In genomic region chr18:12296087-12296403, GRCh38 we compare ENCODE assay signal across 1 cellular context.
TF ChIP-seq lines count a peak whose summit lies in the region.

No MANE protein-coding gene starts in this region.

TF ChIP-seq in K562, 482 proteins besides CTCF, POLR2A, EP300 and RAD21 (continued from another document and continues in another):
- TF ChIP-seq TFAP4 (CRISPR knock-in tag; IDR thresholded peaks at IDR 0.05; ENCODE audit: borderline replicate concordance): no peak
- TF ChIP-seq MLX (CRISPR knock-in tag; conservative IDR thresholded peaks at IDR 0.05): no peak
- TF ChIP-seq PTRF (tag; IDR thresholded peaks at IDR 0.05): no peak
- TF ChIP-seq ZBTB43 (CRISPR knock-in tag; IDR thresholded peaks at IDR 0.05): no peak
- no peak for TF ChIP-seq HES1 (IDR thresholded peaks at IDR 0.05; ENCODE audit: low read depth)
- peak; percentile 29; the same call in 1 of the 2 replicates for TF ChIP-seq ZBTB33 (CRISPR knock-in tag; IDR thresholded peaks at IDR 0.05)
- TF ChIP-seq JUND (IDR thresholded peaks at IDR 0.05; ENCODE audit: borderline replicate concordance, low read depth, low read length): peak; percentile 57; the same call in 1 of the 2 replicates
- TF ChIP-seq JUND (tag; IDR thresholded peaks at IDR 0.05; ENCODE audit: borderline replicate concordance, low read depth, low read length): peak; percentile 27; the same call in 1 of the 3 replicates
- TF ChIP-seq RBM39 (optimal IDR thresholded peaks at IDR 0.05; ENCODE audit: low read depth, low read length): no peak
- no peak for TF ChIP-seq POLR2H (tag; IDR thresholded peaks at IDR 0.05; ENCODE audit: low read depth)
- no peak for TF ChIP-seq TFE3 (CRISPR knock-in tag; IDR thresholded peaks at IDR 0.05)
- TF ChIP-seq ZNF431 (CRISPR knock-in tag; IDR thresholded peaks at IDR 0.05): no peak
- TF ChIP-seq IRF2 (CRISPR knock-in tag; IDR thresholded peaks at IDR 0.05): no peak
- no peak for TF ChIP-seq ZHX1 (conservative IDR thresholded peaks at IDR 0.05; ENCODE audit: low read length)
- TF ChIP-seq ZNF384 (IDR thresholded peaks at IDR 0.05; ENCODE audit: low read depth, low read length): no peak
- TF ChIP-seq HNRNPUL1 (IDR thresholded peaks at IDR 0.05; ENCODE audit: low read length): no peak
- TF ChIP-seq NFATC3 (IDR thresholded peaks at IDR 0.05): no peak
- TF ChIP-seq ZNF584 (CRISPR knock-in tag; IDR thresholded peaks at IDR 0.05; ENCODE audit: low read depth): 0 out of 2 replicates have a peak, but pooled peaks have one; percentile 38
- TF ChIP-seq FOXP4 (CRISPR knock-in tag; IDR thresholded peaks at IDR 0.05; ENCODE audit: borderline replicate concordance): no peak
- TF ChIP-seq ELF1 (tag; IDR thresholded peaks at IDR 0.05): no peak
- TF ChIP-seq FOSL1 (tag; conservative IDR thresholded peaks at IDR 0.05): peak; percentile 85
- peak in 1 of 2 experiments; percentile 43; a peak in 1 of 4 replicates for TF ChIP-seq MAZ (CRISPR knock-in tag; conservative IDR thresholded peaks at IDR 0.05 in 1 of 2, IDR thresholded peaks at IDR 0.05 in 1 of 2)
- no peak for TF ChIP-seq E2F4 (CRISPR knock-in tag; IDR thresholded peaks at IDR 0.05; ENCODE audit: low read depth)
- TF ChIP-seq ZNF655 (CRISPR knock-in tag; IDR thresholded peaks at IDR 0.05): no peak
- TF ChIP-seq CBX1 (IDR thresholded peaks at IDR 0.05; ENCODE audit: low read depth): no peak
- no peak for TF ChIP-seq ZZZ3 (IDR thresholded peaks at IDR 0.05)
- TF ChIP-seq GTF2E2 (tag; IDR thresholded peaks at IDR 0.05): no peak
- no peak for TF ChIP-seq ETV6 (IDR thresholded peaks at IDR 0.05; ENCODE audit: borderline replicate concordance in 1 of 2, low read depth in 2 of 2, low read length in 1 of 2)
- TF ChIP-seq ETV6 (CRISPR knock-in tag; IDR thresholded peaks at IDR 0.05; ENCODE audit: borderline replicate concordance): no peak
- no peak for TF ChIP-seq CAMTA2 (CRISPR knock-in tag; conservative IDR thresholded peaks at IDR 0.05)
- TF ChIP-seq ZNF668 (CRISPR knock-in tag; IDR thresholded peaks at IDR 0.05): no peak
- TF ChIP-seq PRMT5 (CRISPR knock-in tag; IDR thresholded peaks at IDR 0.05): no peak
- TF ChIP-seq HMG20B (CRISPR knock-in tag; IDR thresholded peaks at IDR 0.05): no peak
- TF ChIP-seq ZNF239 (CRISPR knock-in tag; IDR thresholded peaks at IDR 0.05): no peak
- no peak for TF ChIP-seq BRD9 (IDR thresholded peaks at IDR 0.05; ENCODE audit: low read depth, partially characterized antibody)
- TF ChIP-seq FUS (optimal IDR thresholded peaks at IDR 0.05; ENCODE audit: low read depth, low read length): no peak
- no peak for TF ChIP-seq NCOA1 (IDR thresholded peaks at IDR 0.05; ENCODE audit: low read depth)
- no peak for TF ChIP-seq DIDO1 (tag; IDR thresholded peaks at IDR 0.05; ENCODE audit: low read depth)
- no peak for TF ChIP-seq BRF2 (IDR thresholded peaks at IDR 0.05; ENCODE audit: borderline replicate concordance, insufficient read depth, insufficient read length)
- no peak for TF ChIP-seq TAF7 (tag; IDR thresholded peaks at IDR 0.05)
- TF ChIP-seq USF2 (CRISPR knock-in tag; IDR thresholded peaks at IDR 0.05): no peak
- TF ChIP-seq ZNF436 (CRISPR knock-in tag; IDR thresholded peaks at IDR 0.05): no peak
- TF ChIP-seq SMARCE1 (IDR thresholded peaks at IDR 0.05): peak; percentile 21; the same call in 1 of the 2 replicates
- peak; percentile 67 for TF ChIP-seq ATF3 (IDR thresholded peaks at IDR 0.05)
- no peak for TF ChIP-seq ATF3 (CRISPR knock-in tag; conservative IDR thresholded peaks at IDR 0.05)
- TF ChIP-seq CHD4 (IDR thresholded peaks at IDR 0.05; ENCODE audit: insufficient read depth, insufficient replicate concordance, low read depth, low read length, poor library complexity, severe bottlenecking): no peak
- no peak for TF ChIP-seq MCM2 (IDR thresholded peaks at IDR 0.05; ENCODE audit: low read depth)
- no peak for TF ChIP-seq SAFB (IDR thresholded peaks at IDR 0.05; ENCODE audit: borderline replicate concordance, low read depth, low read length)
- no peak for TF ChIP-seq ATF1 (CRISPR knock-in tag; IDR thresholded peaks at IDR 0.05)
- no peak for TF ChIP-seq ATF1 (tag; IDR thresholded peaks at IDR 0.05)
- no peak for TF ChIP-seq RFX5 (IDR thresholded peaks at IDR 0.05; ENCODE audit: low read depth, low read length)
- TF ChIP-seq ZNF224 (CRISPR knock-in tag; IDR thresholded peaks at IDR 0.05): no peak
- no peak for TF ChIP-seq MEIS2 (IDR thresholded peaks at IDR 0.05; ENCODE audit: partially characterized antibody)
